ENCODE assay signal across 1 cellular context in genomic region chr15:58528197-58528870, GRCh38.
TF ChIP-seq lines count a peak whose summit lies in the region.

No MANE protein-coding gene starts in this region.

TF ChIP-seq in HepG2, 621 proteins besides CTCF, POLR2A, EP300 and RAD21 (continued from another document and continues in another):
- TF ChIP-seq BRF2 (CRISPR knock-in tag; IDR thresholded peaks at IDR 0.05) (no peak), ZNF550 (CRISPR knock-in tag; IDR thresholded peaks at IDR 0.05; ENCODE audit: borderline replicate concordance) (no peak), SMARCE1 (IDR thresholded peaks at IDR 0.05; ENCODE audit: borderline replicate concordance) (no peak), HNRNPH1 (optimal IDR thresholded peaks at IDR 0.05; ENCODE audit: low read depth, low read length) (no peak), MYPOP (CRISPR knock-in tag; IDR thresholded peaks at IDR 0.05) (peak; percentile 37; the same call in 1 of the 2 replicates), ZNF747 (CRISPR knock-in tag; IDR thresholded peaks at IDR 0.05; ENCODE audit: borderline replicate concordance) (no peak), NONO (IDR thresholded peaks at IDR 0.05) (no peak), NONO (CRISPR knock-in tag; conservative IDR thresholded peaks at IDR 0.05) (no peak; the same call in 1 of the 2 replicates), ARNT (IDR thresholded peaks at IDR 0.05) (no peak), CAMTA2 (CRISPR knock-in tag; IDR thresholded peaks at IDR 0.05; ENCODE audit: borderline replicate concordance) (no peak), HMG20B (CRISPR knock-in tag; conservative IDR thresholded peaks at IDR 0.05) (peak; percentile 13; the same call in 1 of the 2 replicates), ZZZ3 (CRISPR knock-in tag; IDR thresholded peaks at IDR 0.05; ENCODE audit: borderline replicate concordance) (no peak), ATF4 (CRISPR knock-in tag; IDR thresholded peaks at IDR 0.05) (0 out of 4 replicates have a peak, but pooled peaks of 1 of the 2 experiments have one; percentile 15), ZNF589 (CRISPR knock-in tag; conservative IDR thresholded peaks at IDR 0.05) (no peak), ETS1 (CRISPR knock-in tag; IDR thresholded peaks at IDR 0.05) (no peak), NPAS2 (CRISPR knock-in tag; IDR thresholded peaks at IDR 0.05; ENCODE audit: borderline replicate concordance) (no peak), ZNF564 (CRISPR knock-in tag; IDR thresholded peaks at IDR 0.05) (no peak), ZNF773 (CRISPR knock-in tag; IDR thresholded peaks at IDR 0.05; ENCODE audit: borderline replicate concordance) (no peak), ZNF329 (CRISPR knock-in tag; IDR thresholded peaks at IDR 0.05; ENCODE audit: low read depth) (no peak), ZNF510 (CRISPR knock-in tag; IDR thresholded peaks at IDR 0.05; ENCODE audit: low read depth) (no peak), NFIB (CRISPR knock-in tag; IDR thresholded peaks at IDR 0.05; ENCODE audit: borderline replicate concordance) (no peak), SP4 (CRISPR knock-in tag; IDR thresholded peaks at IDR 0.05) (no peak), ZBED4 (CRISPR knock-in tag; IDR thresholded peaks at IDR 0.05; ENCODE audit: borderline replicate concordance) (no peak), ARID3A (IDR thresholded peaks at IDR 0.05; ENCODE audit: low read depth, low read length) (peak; percentile 57; the same call in 1 of the 2 replicates), MTF1 (CRISPR knock-in tag; IDR thresholded peaks at IDR 0.05) (no peak), NR2C2 (CRISPR knock-in tag; IDR thresholded peaks at IDR 0.05; ENCODE audit: borderline replicate concordance) (no peak), NR2F2 (IDR thresholded peaks at IDR 0.05; ENCODE audit: borderline replicate concordance, low read depth) (no peak; the same call in 1 of the 2 replicates), KMT2B (CRISPR knock-in tag; IDR thresholded peaks at IDR 0.05) (no peak; the same call in 1 of the 2 replicates), REST (IDR thresholded peaks at IDR 0.05; ENCODE audit: borderline replicate concordance in 1 of 2, low read depth in 1 of 2, low read length in 2 of 2) (no peak), U2AF1 (optimal IDR thresholded peaks at IDR 0.05; ENCODE audit: low read depth, low read length) (no peak), ZNF12 (CRISPR knock-in tag; IDR thresholded peaks at IDR 0.05) (no peak), TEAD2 (CRISPR knock-in tag; IDR thresholded peaks at IDR 0.05) (no peak), ZNF256 (CRISPR knock-in tag; conservative IDR thresholded peaks at IDR 0.05) (no peak), SOX5 (CRISPR knock-in tag; IDR thresholded peaks at IDR 0.05; ENCODE audit: borderline replicate concordance) (peak; percentile 47; the same call in 1 of the 2 replicates), IRF9 (CRISPR knock-in tag; IDR thresholded peaks at IDR 0.05; ENCODE audit: borderline replicate concordance) (no peak), CREB1 (IDR thresholded peaks at IDR 0.05) (no peak), CREB1 (CRISPR knock-in tag; IDR thresholded peaks at IDR 0.05) (no peak), THRA (CRISPR knock-in tag; IDR thresholded peaks at IDR 0.05; ENCODE audit: borderline replicate concordance) (peak; percentile 51; the same call in 1 of the 2 replicates), HINFP (CRISPR knock-in tag; IDR thresholded peaks at IDR 0.05; ENCODE audit: low read depth) (no peak), SMC3 (IDR thresholded peaks at IDR 0.05; ENCODE audit: low read length) (no peak), ZNF3 (CRISPR knock-in tag; IDR thresholded peaks at IDR 0.05) (no peak), REPIN1 (CRISPR knock-in tag; IDR thresholded peaks at IDR 0.05; ENCODE audit: borderline replicate concordance, low read depth) (0 out of 2 replicates have a peak, but pooled peaks have one; percentile 26), MTA1 (CRISPR knock-in tag; IDR thresholded peaks at IDR 0.05; ENCODE audit: borderline replicate concordance) (no peak), MED13 (CRISPR knock-in tag; IDR thresholded peaks at IDR 0.05) (0 out of 2 replicates have a peak, but pooled peaks have one; percentile 55), ZNF629 (CRISPR knock-in tag; conservative IDR thresholded peaks at IDR 0.05) (no peak), HNRNPLL (IDR thresholded peaks at IDR 0.05; ENCODE audit: low read depth, low read length, poor library complexity, severe bottlenecking) (no peak), ZNF816 (CRISPR knock-in tag; IDR thresholded peaks at IDR 0.05; ENCODE audit: borderline replicate concordance) (no peak), ZNF740 (CRISPR knock-in tag; IDR thresholded peaks at IDR 0.05) (peak; percentile 24; the same call in 1 of the 2 replicates)
